ENCODE assay signal across 10 cellular contexts in genomic region chr19:23070353-23070781, GRCh38. TPM values are rescaled to one million over a fixed set of nuclear protein-coding genes. Genes with fewer than 3 reads are reported as not detected.
DNase-seq lines count a peak whose midpoint lies in the region; ATAC-seq and TF ChIP-seq lines count a peak whose summit lies in the region.
"Had no signal": no experiment of that assay in that cellular context is flagged by ENCODE, and none has a peak within 500 bp of the region (broad histone marks: within the 10 kb centered on the region; RNA-seq: fewer than 3 reads in every experiment).

No MANE protein-coding gene starts in this region.

- DNase-seq in activated gamma-delta T cell treated with Interleukin-2 at 50 U/mL for 16 hours (peak; percentile 4), activated gamma-delta T cell (lab: John Stamatoyannopoulos, UW) (no peak), WERI-Rb-1 (peak; percentile 85), left ventricle myocardium inferior (peak; percentile 46), upper lobe of left lung (peak; percentile 22 to 49)
- DNase-seq in NK-92 treated with Interleukin-12 subunit alpha and Interleukin-12 subunit beta, amount 100 ng/mL, for 24 hours (lab: John Stamatoyannopoulos, UW), result no peak
- no peak for DNase-seq in stimulated activated CD4-positive, alpha-beta T cell treated with anti-CD3 and anti-CD28 coated beads, Interleukin-12 subunit alpha, Interleukin-12 subunit beta, amount 100 ng/mL, for 4 hours
- DNase-seq: Kasumi-1 had no signal

- H3K36me3 ChIP-seq in WERI-Rb-1, result peaks cover 3% of the 10 kb centered on the region
- H3K36me3 ChIP-seq in left ventricle myocardium inferior, result no peaks in the 10 kb centered on the region
- no peaks in the 10 kb centered on the region for H3K36me3 ChIP-seq in upper lobe of left lung
- H3K36me3 ChIP-seq: prostate gland had no signal

- TF ChIP-seq POLR2A in upper lobe of left lung (IDR thresholded peaks at IDR 0.05), result no peak

- H3K9me3 ChIP-seq in WERI-Rb-1 (ENCODE audit: severe bottlenecking), result peaks cover 22% of the 10 kb centered on the region
- no peaks in the 10 kb centered on the region for H3K9me3 ChIP-seq in left ventricle myocardium inferior (replicated peaks)
- no peaks in the 10 kb centered on the region for H3K9me3 ChIP-seq in upper lobe of left lung
- H3K9me3 ChIP-seq: prostate gland had no signal

- TF ChIP-seq EP300 in upper lobe of left lung (IDR thresholded peaks at IDR 0.05), result no peak

- intact Hi-C loops in left ventricle myocardium inferior (cut with micrococcal nuclease), result no loop called here

- 11 to 14% methylated on average over 12 to 21 of the region's 24 CpGs for WGBS in upper lobe of left lung, 2 donors

- H3K27me3 ChIP-seq in WERI-Rb-1 (ENCODE audit: insufficient read depth, low read depth, severe bottlenecking), result no peaks in the 10 kb centered on the region
- peaks cover 70% of the 10 kb centered on the region for H3K27me3 ChIP-seq in left ventricle myocardium inferior (ENCODE audit: low read depth)
- peaks cover 0 to 8% (median 2%) of the 10 kb centered on the region in 4 donors for H3K27me3 ChIP-seq in upper lobe of left lung

- peak in 1 of 2 donors; percentile 66 for ATAC-seq in upper lobe of left lung (ENCODE audit: low FRiP score in 2 of 2)
- ATAC-seq in HG03108 (IDR thresholded peaks at IDR 0.05; ENCODE audit: unreplicated experiment), result no peak

- TF ChIP-seq CTCF in WERI-Rb-1 (IDR thresholded peaks at IDR 0.05; ENCODE audit: low read depth, low read length), result peak; percentile 71
- peak; percentile 65 for TF ChIP-seq CTCF in left ventricle myocardium inferior (IDR thresholded peaks at IDR 0.05; ENCODE audit: borderline replicate concordance)
- TF ChIP-seq CTCF in upper lobe of left lung (IDR thresholded peaks at IDR 0.05), result peak in 2 of 6 experiments; percentile 10 to 14

- H3K27ac ChIP-seq in WERI-Rb-1, result peak overlapping the region; percentile 47
- no peak overlapping the region for H3K27ac ChIP-seq in left ventricle myocardium inferior (replicated peaks)
- no peak overlapping the region for H3K27ac ChIP-seq in upper lobe of left lung
- H3K27ac ChIP-seq: prostate gland had no signal

- peaks cover 20% of the 10 kb centered on the region for H3K4me1 ChIP-seq in left ventricle myocardium inferior
- peaks cover 0 to 17% (median 3%) of the 10 kb centered on the region in 4 donors for H3K4me1 ChIP-seq in upper lobe of left lung

- H3K4me3 ChIP-seq in WERI-Rb-1 (ENCODE audit: low read depth, low read length) (peak overlapping the region; percentile 55), left ventricle myocardium inferior (peak overlapping the region; percentile 64), upper lobe of left lung (peak overlapping the region in 3 of 4 donors; percentile 20 to 39 (median 25))

RNA-seq across cellular contexts. Expression of gene ZNF730, which starts 46.5 kb away (rescaled TPM):
- total RNA-seq in left ventricle myocardium inferior (0.22 TPM), upper lobe of left lung (1 to 10 TPM in 1 of 6 donors, under 1 TPM in 3, not detected in 2; 0.22 to 1.7 (median 0.85) TPM)

Comparison
In these comparisons a context has a peak if more than half of its experiments do, and no peak if none do; other contexts are left out.
1. DNase-seq: peak in activated gamma-delta T cell treated with Interleukin-2 at 50 U/mL for 16 hours (single experiment), WERI-Rb-1 (single experiment), left ventricle myocardium inferior (single experiment) and upper lobe of left lung (2 of 2); none in activated gamma-delta T cell (single experiment), NK-92 treated with Interleukin-12 subunit alpha and Interleukin-12 subunit beta, amount 100 ng/mL, for 24 hours (single experiment) and stimulated activated CD4-positive, alpha-beta T cell treated with anti-CD3 and anti-CD28 coated beads, Interleukin-12 subunit alpha, Interleukin-12 subunit beta, amount 100 ng/mL, for 4 hours (single experiment).
2. Peak in every context shown above with its lines, with median percentiles within 50 percentile points of each other: H3K4me3 ChIP-seq.